ENCODE assay signal across 21 cellular contexts in genomic region chr22:47225080-47225930, GRCh38.
"Had no signal": no experiment of that assay in that cellular context is flagged by ENCODE, and none has a peak within 500 bp of the region (broad histone marks: within the 10 kb centered on the region; RNA-seq: fewer than 3 reads in every experiment).

No MANE protein-coding gene starts in this region.

- DNase-seq: caudate nucleus; cerebellar nuclear complex; cortex of kidney; effector CD4-positive, alpha-beta T cell; foreskin fibroblast; gastrocnemius medialis; heart left ventricle; kidney; left ventricle myocardium inferior; natural killer cell; occipital lobe; pancreas; right cardiac atrium; stimulated activated CD4-positive, alpha-beta T cell treated with anti-CD3 and anti-CD28 coated beads, Interleukin-12 subunit alpha, Interleukin-12 subunit beta, amount 100 ng/mL, for 4 hours; stimulated activated CD4-positive, alpha-beta T cell treated with anti-CD3 and anti-CD28 coated beads, Interleukin-1b, Interleukin-23, amount 100 ng/mL, for 48 hours; stimulated activated CD4-positive, alpha-beta T cell treated with anti-CD3 and anti-CD28 coated beads, Interleukin-4, amount 100 ng/mL, for 24 hours; stimulated activated naive CD4-positive, alpha-beta T cell treated with Interleukin-2 at 50 U/mL for 16 hours; stomach; thyroid gland; trophoblast cell had no signal

- H3K4me3 Mint-ChIP-seq: natural killer cell; stimulated activated effector memory CD8-positive, alpha-beta T cell treated with anti-CD3 and anti-CD28 coated beads, Interleukin-12 subunit alpha, Interleukin-12 subunit beta, amount 100 ng/mL, for 72 hours had no signal

- H3K4me1 Mint-ChIP-seq: natural killer cell; stimulated activated effector memory CD8-positive, alpha-beta T cell treated with anti-CD3 and anti-CD28 coated beads, Interleukin-12 subunit alpha, Interleukin-12 subunit beta, amount 100 ng/mL, for 72 hours had no signal

- H3K27ac Mint-ChIP-seq: natural killer cell; stimulated activated effector memory CD8-positive, alpha-beta T cell treated with anti-CD3 and anti-CD28 coated beads, Interleukin-12 subunit alpha, Interleukin-12 subunit beta, amount 100 ng/mL, for 72 hours had no signal

- H3K9me3 Mint-ChIP-seq: natural killer cell; stimulated activated effector memory CD8-positive, alpha-beta T cell treated with anti-CD3 and anti-CD28 coated beads, Interleukin-12 subunit alpha, Interleukin-12 subunit beta, amount 100 ng/mL, for 72 hours had no signal

- ATAC-seq: gastrocnemius medialis; heart left ventricle; natural killer cell; pancreas; right cardiac atrium; stimulated activated effector memory CD8-positive, alpha-beta T cell treated with anti-CD3 and anti-CD28 coated beads, Interleukin-12 subunit alpha, Interleukin-12 subunit beta, amount 100 ng/mL, for 72 hours had no signal

- H3K36me3 Mint-ChIP-seq: natural killer cell; stimulated activated effector memory CD8-positive, alpha-beta T cell treated with anti-CD3 and anti-CD28 coated beads, Interleukin-12 subunit alpha, Interleukin-12 subunit beta, amount 100 ng/mL, for 72 hours had no signal
